In genomic region chr5:2751592-2752021, GRCh38 we compare ENCODE assay signal across 9 cellular contexts. TPM values are rescaled to one million over a fixed set of nuclear protein-coding genes. Genes with fewer than 3 reads are reported as not detected.
DNase-seq lines count a peak whose midpoint lies in the region; ATAC-seq, FAIRE-seq and TF ChIP-seq lines count a peak whose summit lies in the region.
"Had no signal": no experiment of that assay in that cellular context is flagged by ENCODE, and none has a peak within 500 bp of the region (broad histone marks: within the 10 kb centered on the region; RNA-seq: fewer than 3 reads in every experiment).

Gene IRX2 (minus strand): TSS chr5:2751677. CDS start chr5:2751413, 264 bp downstream.

- H2AK5ac ChIP-seq in H1 (ENCODE audit: low read depth, low read length) (no peak within 1 kb of the TSS), mesenchymal stem cell (ENCODE audit: low read length, severe bottlenecking) (no peak within 1 kb of the TSS)

- no peak for TF ChIP-seq EP300 in H1 (IDR thresholded peaks at IDR 0.05; ENCODE audit: borderline replicate concordance in 1 of 2, low read depth in 2 of 2, low read length in 2 of 2)

- peak within 1 kb of the TSS; percentile 77 for H4K5ac ChIP-seq in H1 (ENCODE audit: insufficient read length, low read depth, low read length)

- H2AFZ ChIP-seq in H1 (ENCODE audit: low read length), result no peak within 1 kb of the TSS
- H2AFZ ChIP-seq in mesenchymal stem cell (ENCODE audit: low read depth, low read length), result no peak within 1 kb of the TSS
- H2AFZ ChIP-seq in PC-9, result no peak within 1 kb of the TSS

- peak within 1 kb of the TSS; percentile 77 to 98 (median 80) for H3K4me3 ChIP-seq in H1 (ENCODE audit: extremely low read depth in 1 of 4, insufficient read depth in 2 of 4, low read depth in 3 of 4, low read length in 4 of 4)
- peak within 1 kb of the TSS; percentile 24 to 90 for H3K4me3 ChIP-seq in mesenchymal stem cell (ENCODE audit: insufficient read depth in 1 of 2, low read depth in 1 of 2, low read length in 2 of 2)
- no peak within 1 kb of the TSS for H3K4me3 ChIP-seq in PC-9

- H2BK20ac ChIP-seq in H1 (ENCODE audit: low read length), result no peak within 1 kb of the TSS

- WGBS in H1 (ENCODE audit: extremely low coverage in 1 of 2, insufficient coverage in 1 of 2, insufficient read length in 1 of 2, insufficient replicate concordance in 2 of 2, low coverage in 1 of 2, low lambda C conversion rate in 2 of 2, missing lambda C conversion rate in 1 of 2), 2 experiments, result no CpG with 5 or more reads among the region's 53 CpGs
- no CpG with 5 or more reads among the region's 53 CpGs for WGBS in mesenchymal stem cell

- H3K9ac ChIP-seq in H1 (replicated peaks in 1 of 4; ENCODE audit: extremely low read depth in 1 of 4, low read depth in 3 of 4, low read length in 3 of 4), result peak within 1 kb of the TSS; percentile 71 to 99 (median 90)
- H3K9ac ChIP-seq in mesenchymal stem cell (ENCODE audit: low read length), result peak within 1 kb of the TSS; percentile 91

- H3K36me3 ChIP-seq in H1 (ENCODE audit: control insufficient read depth in 2 of 4, insufficient read depth in 4 of 4, low read length in 3 of 4) (peaks cover 3 to 33% (median 19%) of the 10 kb centered on the region in 4 experiments; a peak in 7 of 8 replicates), mesenchymal stem cell (ENCODE audit: control insufficient read depth in 1 of 2, insufficient read depth in 2 of 2, low read depth in 1 of 2, low read length in 2 of 2) (peaks cover 0 to 11% of the 10 kb centered on the region in 2 experiments), PC-9 (ENCODE audit: low read depth) (no peaks in the 10 kb centered on the region)

- CTCF ChIA-PET in H1 (lab: Charles Lee; ENCODE audit: partially characterized antibody) (no interaction called here), PC-9 (lab: Charles Lee) (no interaction called here)

- TF ChIP-seq CTCF in H1 (IDR thresholded peaks at IDR 0.05; ENCODE audit: control extremely low read depth in 1 of 3, insufficient read depth in 1 of 3, low read depth in 1 of 3, low read length in 3 of 3), result no peak
- TF ChIP-seq CTCF in PC-9 (conservative IDR thresholded peaks at IDR 0.05), result no peak

- BruUV-seq in PC-9 (replicated peaks; lab: Mats Ljungman, UMichigan), result no TSS peak

- H2BK12ac ChIP-seq in H1 (ENCODE audit: low read depth, low read length) (peak within 1 kb of the TSS; percentile 84; the same call in 1 of the 2 replicates), mesenchymal stem cell (ENCODE audit: low read length in 2 of 2) (no peak within 1 kb of the TSS)

- POLR2A ChIA-PET in H1 (lab: Charles Lee; ENCODE audit: partially characterized antibody) (interaction anchor here (0.6 to 5.9 kb wide), 9 partner anchors 8 to 844 kb away, joined by 3 to 64 read pairs (median 4); partner anchors contain the start of gene IRX1), PC-9 (lab: Charles Lee; ENCODE audit: unreplicated experiment) (no interaction called here)

- peak in 1 of 2 experiments; percentile 84; a peak in 2 of 3 replicates for TF ChIP-seq POLR2A in H1 (IDR thresholded peaks at IDR 0.05; ENCODE audit: control extremely low read depth in 1 of 2, low read depth in 2 of 2, low read length in 2 of 2)

- 0 out of 4 replicates have a peak, but pooled peaks of 1 of the 2 experiments have one; percentile 4 for TF ChIP-seq RAD21 in H1 (IDR thresholded peaks at IDR 0.05 in 1 of 2, conservative IDR thresholded peaks at IDR 0.05 in 1 of 2; ENCODE audit: low read depth in 2 of 2, low read length in 2 of 2)

- intact Hi-C loops in PC-9 (cut with micrococcal nuclease; ENCODE audit: unreplicated experiment), result no loop called here

- H3K79me2 ChIP-seq in H1 (ENCODE audit: control insufficient read depth in 1 of 2, insufficient read depth in 2 of 2, low read length in 2 of 2) (peaks cover 4 to 46% of the 10 kb centered on the region in 2 experiments; a peak in 3 of 4 replicates), PC-9 (ENCODE audit: low read depth) (no peaks in the 10 kb centered on the region)

- peak within 1 kb of the TSS; percentile 97 for H3K18ac ChIP-seq in H1 (ENCODE audit: extremely low read depth, low read length)
- no peak within 1 kb of the TSS for H3K18ac ChIP-seq in mesenchymal stem cell (ENCODE audit: low read depth in 1 of 2, low read length in 2 of 2)

- H3K4me1 ChIP-seq in H1 (replicated peaks in 1 of 4; ENCODE audit: control insufficient read depth in 3 of 4, insufficient read depth in 4 of 4, low read length in 3 of 4) (peaks cover 0 to 27% (median 9%) of the 10 kb centered on the region in 4 experiments; a peak in 6 of 7 replicates), mesenchymal stem cell (ENCODE audit: control insufficient read depth, insufficient read depth, low read depth, low read length) (peaks cover 19% of the 10 kb centered on the region), PC-9 (replicated peaks; ENCODE audit: insufficient read depth) (no peaks in the 10 kb centered on the region)

- DNase-seq in DMS79 treated with DMSO at 0.1 percent for 48 hours (lab: John Stamatoyannopoulos, UW) (peak; percentile 89), NCI-H2227 (lab: John Stamatoyannopoulos, UW; ENCODE audit: unreplicated experiment) (peak; percentile 67), H1 (ENCODE audit: low read depth in 1 of 2, low spot score in 2 of 2) (peak; percentile 77 to 90), mesenchymal stem cell (no peak), PC-9 (no peak), SKM-1 (lab: John Stamatoyannopoulos, UW; ENCODE audit: unreplicated experiment) (no peak)

- H3K27ac ChIP-seq in H1 (ENCODE audit: low read depth, low read length), result peak within 1 kb of the TSS; percentile 62; the same call in 1 of the 2 replicates
- no peak within 1 kb of the TSS for H3K27ac ChIP-seq in mesenchymal stem cell (ENCODE audit: low read length, poor library complexity, severe bottlenecking)
- no peak within 1 kb of the TSS for H3K27ac ChIP-seq in PC-9

- no peaks in the 10 kb centered on the region; the same call in 1 of the 2 replicates for H3F3A ChIP-seq in PC-9 (ENCODE audit: insufficient read depth, low read depth)

- no peak for FAIRE-seq in H1 (lab: Jason Lieb, UNC)
- FAIRE-seq: endothelial cell of umbilical vein had no signal

- H3K14ac ChIP-seq in H1 (ENCODE audit: insufficient read length), result no peak within 1 kb of the TSS
- no peak within 1 kb of the TSS for H3K14ac ChIP-seq in mesenchymal stem cell (ENCODE audit: low read length in 2 of 2)

- H4K8ac ChIP-seq in H1 (ENCODE audit: extremely low read depth, insufficient read depth, low read length) (peak within 1 kb of the TSS; percentile 92), mesenchymal stem cell (ENCODE audit: low read length) (no peak within 1 kb of the TSS)

- peak within 1 kb of the TSS; percentile 97 for H2BK120ac ChIP-seq in H1 (replicated peaks; ENCODE audit: low read depth, low read length)
- no peak within 1 kb of the TSS for H2BK120ac ChIP-seq in mesenchymal stem cell (ENCODE audit: low read depth, low read length)

- H3K9me3 ChIP-seq in H1 (ENCODE audit: insufficient read depth in 2 of 2, low read depth in 1 of 2, low read length in 1 of 2), result no peaks in the 10 kb centered on the region; a peak in 1 of 4 replicates
- H3K9me3 ChIP-seq in mesenchymal stem cell (ENCODE audit: control insufficient read depth, low read length), result no peaks in the 10 kb centered on the region
- peaks cover 10% of the 10 kb centered on the region for H3K9me3 ChIP-seq in PC-9 (ENCODE audit: insufficient read depth, low read depth)

- H3K23me2 ChIP-seq in H1 (ENCODE audit: low read depth, low read length), result peaks cover 35% of the 10 kb centered on the region; the same call in 1 of the 2 replicates

- no peaks in the 10 kb centered on the region for H3K9me2 ChIP-seq in PC-9 (ENCODE audit: insufficient read depth)

- H3K56ac ChIP-seq in H1 (replicated peaks; ENCODE audit: insufficient read length, low read depth, low read length), result peak within 1 kb of the TSS; percentile 86

- peak within 1 kb of the TSS; percentile 6; the same call in 1 of the 2 replicates for H2BK15ac ChIP-seq in H1 (ENCODE audit: low read length)
- H2BK15ac ChIP-seq in mesenchymal stem cell (ENCODE audit: low read depth, poor library complexity, severe bottlenecking), result no peak within 1 kb of the TSS

- peak within 1 kb of the TSS; percentile 69 for H3K4ac ChIP-seq in H1 (replicated peaks; ENCODE audit: insufficient read length, low read depth, low read length)
- H3K4ac ChIP-seq in mesenchymal stem cell (ENCODE audit: low read depth in 1 of 2, low read length in 2 of 2), result no peak within 1 kb of the TSS

- no peak within 1 kb of the TSS for H3K23ac ChIP-seq in H1 (ENCODE audit: insufficient read length)
- H3K23ac ChIP-seq in mesenchymal stem cell (ENCODE audit: low read length in 2 of 2), result no peak within 1 kb of the TSS

- H2BK5ac ChIP-seq in H1 (ENCODE audit: low read depth, low read length) (peak within 1 kb of the TSS; percentile 92; the same call in 1 of the 2 replicates), mesenchymal stem cell (ENCODE audit: low read depth, low read length, poor library complexity, severe bottlenecking) (no peak within 1 kb of the TSS)

- H3K27me3 ChIP-seq in H1 (replicated peaks in 1 of 4; ENCODE audit: control insufficient read depth in 3 of 4, extremely low read depth in 1 of 4, insufficient read depth in 3 of 4, low read length in 3 of 4), result peaks cover 4 to 42% (median 29%) of the 10 kb centered on the region in 4 experiments
- H3K27me3 ChIP-seq in mesenchymal stem cell (ENCODE audit: control insufficient read depth in 1 of 2, insufficient read depth in 1 of 2, low read length in 2 of 2), result peaks cover 0 to 59% of the 10 kb centered on the region in 2 experiments
- H3K27me3 ChIP-seq in PC-9 (ENCODE audit: insufficient read depth, low read depth), result no peaks in the 10 kb centered on the region

- ATAC-seq in HG02981 (IDR thresholded peaks at IDR 0.05; ENCODE audit: unreplicated experiment) (no peak), GM18502 (IDR thresholded peaks at IDR 0.05; ENCODE audit: poor library complexity, unreplicated experiment) (no peak)

- H4K20me1 ChIP-seq in H1 (replicated peaks in 1 of 2; ENCODE audit: control insufficient read depth in 1 of 2, insufficient read depth in 2 of 2, low read length in 2 of 2) (peaks cover 19 to 21% of the 10 kb centered on the region in 2 experiments), PC-9 (ENCODE audit: insufficient read depth) (no peaks in the 10 kb centered on the region)

- H4K91ac ChIP-seq in H1 (replicated peaks; ENCODE audit: insufficient read length, low read length) (peak within 1 kb of the TSS; percentile 89), mesenchymal stem cell (ENCODE audit: low read length) (no peak within 1 kb of the TSS)

- H3K4me2 ChIP-seq in H1 (ENCODE audit: insufficient read depth in 1 of 2, low read depth in 2 of 2, low read length in 2 of 2) (peak within 1 kb of the TSS; percentile 84 to 96), mesenchymal stem cell (ENCODE audit: low read length, poor library complexity, severe bottlenecking) (peak within 1 kb of the TSS; percentile 52), PC-9 (no peak within 1 kb of the TSS)

- H3K79me1 ChIP-seq in H1 (ENCODE audit: low read depth, low read length), result no peaks in the 10 kb centered on the region
- H3K79me1 ChIP-seq in mesenchymal stem cell (replicated peaks; ENCODE audit: low read length, poor library complexity, severe bottlenecking), result no peaks in the 10 kb centered on the region

RNA-seq across cellular contexts. Expression of gene IRX2, which starts in this region (rescaled TPM):
- total RNA-seq in H1 (2021; fragmentation: NEBNext Ultra II Directional; extraction: Animal tissue kit (Norgen Biotek cat#: 25700)), result 40.4 and 47.5 TPM in 2 replicates
- polyA plus RNA-seq in H1 (2011; rRNA removed), result 23.4 and 39.6 TPM in 2 replicates
- 51.8 TPM for polyA plus RNA-seq in H1 (2011; cell fraction: cytosol; rRNA removed)
- polyA plus RNA-seq in H1 (2011; cell fraction: nucleus; rRNA removed), result 75.4 TPM
- polyA plus RNA-seq in H1 (2012, experiment 1 of 2), result 32.1 to 35.9 TPM (median 35.0 TPM) in 4 replicates
- 16.8 TPM for polyA plus RNA-seq in H1 (2012, experiment 2 of 2)
- polyA plus RNA-seq in H1 (2013, experiment 1 of 2), result 9.2 TPM
- 8.2 TPM for polyA plus RNA-seq in H1 (2013, experiment 2 of 2)
- polyA minus RNA-seq in H1 (2011; rRNA and poly(A)+ RNA removed), result 7.6 and 12.7 TPM in 2 replicates
- 44.1 TPM for polyA minus RNA-seq in H1 (2011; cell fraction: cytosol; rRNA and poly(A)+ RNA removed)
- polyA minus RNA-seq in H1 (2011; cell fraction: nucleus; rRNA and poly(A)+ RNA removed), result 57.0 TPM
- polyA plus RNA-seq in mesenchymal stem cell (2013, experiment 1 of 2), result 0.01 TPM
- not detected for polyA plus RNA-seq in mesenchymal stem cell (2013, experiment 2 of 2)
- not detected in 2 replicates for total RNA-seq in PC-9 (2021)
- total RNA-seq: endothelial cell of umbilical vein had no signal
- polyA plus RNA-seq: endothelial cell of umbilical vein had no signal

Comparison
In these comparisons a context has a peak if more than half of its experiments do, and no peak if none do; other contexts are left out.
1. RNA of gene IRX2 (total RNA-seq): 40.4 to 47.5 TPM in H1; not detected in PC-9; every median in the first group is over 10 times any median in the second.
2. DNase-seq: peak in DMS79 treated with DMSO at 0.1 percent for 48 hours (single experiment), NCI-H2227 (single experiment) and H1 (2 of 2); none in mesenchymal stem cell (single experiment), PC-9 (0 of 2) and SKM-1 (single experiment).